ENCODE assay signal across 1 cellular context in the genomic region with DNA sequence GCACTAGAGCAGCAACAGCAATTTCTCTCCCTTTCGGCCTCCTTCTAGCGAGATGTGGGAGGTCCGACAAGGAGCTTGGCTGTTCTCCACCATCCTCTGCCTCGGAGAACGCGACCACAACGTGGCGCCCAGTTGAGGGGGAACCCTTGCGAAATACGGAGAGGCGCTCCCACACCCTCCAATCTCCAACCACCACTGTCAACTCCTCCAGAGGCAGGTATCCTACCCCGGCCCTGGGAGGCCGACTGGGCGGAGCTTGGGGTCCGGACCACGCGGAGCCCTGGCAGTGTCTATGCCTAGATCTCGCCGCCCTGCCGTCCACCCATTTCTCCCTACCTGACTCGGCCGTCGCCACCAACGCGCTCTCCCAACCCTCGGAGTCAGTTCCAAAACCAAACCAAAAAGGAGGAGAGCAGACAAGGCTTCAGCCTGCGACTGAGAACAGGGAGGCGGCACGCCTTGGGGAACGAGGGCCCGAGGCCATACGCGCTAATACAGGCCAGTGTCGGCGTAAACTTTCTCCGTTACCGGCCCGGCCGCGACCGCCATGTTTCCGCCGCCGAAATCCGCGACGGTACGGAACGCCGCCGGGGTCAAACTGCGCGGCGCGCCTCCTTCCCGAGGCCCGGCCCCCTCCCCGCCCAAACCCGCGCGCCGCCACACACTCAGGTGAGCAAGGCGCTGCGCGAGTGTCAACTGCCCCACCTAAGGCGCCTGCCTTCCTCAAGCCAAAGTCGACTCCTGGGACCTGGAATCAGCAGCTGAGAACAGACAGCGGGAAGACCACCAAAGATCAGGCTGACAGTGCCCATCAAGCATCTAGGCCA.
TF ChIP-seq lines count a peak whose summit lies in the region.

A gene with protein sequence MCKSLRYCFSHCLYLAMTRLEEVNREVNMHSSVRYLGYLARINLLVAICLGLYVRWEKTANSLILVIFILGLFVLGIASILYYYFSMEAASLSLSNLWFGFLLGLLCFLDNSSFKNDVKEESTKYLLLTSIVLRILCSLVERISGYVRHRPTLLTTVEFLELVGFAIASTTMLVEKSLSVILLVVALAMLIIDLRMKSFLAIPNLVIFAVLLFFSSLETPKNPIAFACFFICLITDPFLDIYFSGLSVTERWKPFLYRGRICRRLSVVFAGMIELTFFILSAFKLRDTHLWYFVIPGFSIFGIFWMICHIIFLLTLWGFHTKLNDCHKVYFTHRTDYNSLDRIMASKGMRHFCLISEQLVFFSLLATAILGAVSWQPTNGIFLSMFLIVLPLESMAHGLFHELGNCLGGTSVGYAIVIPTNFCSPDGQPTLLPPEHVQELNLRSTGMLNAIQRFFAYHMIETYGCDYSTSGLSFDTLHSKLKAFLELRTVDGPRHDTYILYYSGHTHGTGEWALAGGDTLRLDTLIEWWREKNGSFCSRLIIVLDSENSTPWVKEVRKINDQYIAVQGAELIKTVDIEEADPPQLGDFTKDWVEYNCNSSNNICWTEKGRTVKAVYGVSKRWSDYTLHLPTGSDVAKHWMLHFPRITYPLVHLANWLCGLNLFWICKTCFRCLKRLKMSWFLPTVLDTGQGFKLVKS (minus strand): TSS at position 570 of the 827 bp plus-strand sequence. CDS start 5,568 bp downstream, outside the sequence.

TF ChIP-seq in HepG2, 621 proteins besides CTCF, POLR2A, EP300 and RAD21 (continued from another document and continues in another):
- TF ChIP-seq ZBTB33 (CRISPR knock-in tag; IDR thresholded peaks at IDR 0.05): no peak
- no peak for TF ChIP-seq MIER2 (CRISPR knock-in tag; IDR thresholded peaks at IDR 0.05)
- TF ChIP-seq ZNF619 (CRISPR knock-in tag; IDR thresholded peaks at IDR 0.05): no peak
- TF ChIP-seq STAG1 (CRISPR knock-in tag; IDR thresholded peaks at IDR 0.05): no peak
- no peak for TF ChIP-seq SOX5 (CRISPR knock-in tag; IDR thresholded peaks at IDR 0.05; ENCODE audit: borderline replicate concordance)
- TF ChIP-seq, protein P1, sequence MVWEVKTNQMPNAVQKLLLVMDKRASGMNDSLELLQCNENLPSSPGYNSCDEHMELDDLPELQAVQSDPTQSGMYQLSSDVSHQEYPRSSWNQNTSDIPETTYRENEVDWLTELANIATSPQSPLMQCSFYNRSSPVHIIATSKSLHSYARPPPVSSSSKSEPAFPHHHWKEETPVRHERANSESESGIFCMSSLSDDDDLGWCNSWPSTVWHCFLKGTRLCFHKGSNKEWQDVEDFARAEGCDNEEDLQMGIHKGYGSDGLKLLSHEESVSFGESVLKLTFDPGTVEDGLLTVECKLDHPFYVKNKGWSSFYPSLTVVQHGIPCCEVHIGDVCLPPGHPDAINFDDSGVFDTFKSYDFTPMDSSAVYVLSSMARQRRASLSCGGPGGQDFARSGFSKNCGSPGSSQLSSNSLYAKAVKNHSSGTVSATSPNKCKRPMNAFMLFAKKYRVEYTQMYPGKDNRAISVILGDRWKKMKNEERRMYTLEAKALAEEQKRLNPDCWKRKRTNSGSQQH (CRISPR knock-in tag; IDR thresholded peaks at IDR 0.05; ENCODE audit: low read depth): no peak
- no peak for TF ChIP-seq HOXD1 (CRISPR knock-in tag; IDR thresholded peaks at IDR 0.05)
- no peak for TF ChIP-seq U2AF2 (IDR thresholded peaks at IDR 0.05; ENCODE audit: low read depth, low read length)
- TF ChIP-seq ZNF121 (CRISPR knock-in tag; IDR thresholded peaks at IDR 0.05): no peak
- TF ChIP-seq HNF4A (CRISPR knock-in tag; IDR thresholded peaks at IDR 0.05): no peak
- no peak for TF ChIP-seq CBX1 (IDR thresholded peaks at IDR 0.05; ENCODE audit: low read depth)
- TF ChIP-seq, protein P2, sequence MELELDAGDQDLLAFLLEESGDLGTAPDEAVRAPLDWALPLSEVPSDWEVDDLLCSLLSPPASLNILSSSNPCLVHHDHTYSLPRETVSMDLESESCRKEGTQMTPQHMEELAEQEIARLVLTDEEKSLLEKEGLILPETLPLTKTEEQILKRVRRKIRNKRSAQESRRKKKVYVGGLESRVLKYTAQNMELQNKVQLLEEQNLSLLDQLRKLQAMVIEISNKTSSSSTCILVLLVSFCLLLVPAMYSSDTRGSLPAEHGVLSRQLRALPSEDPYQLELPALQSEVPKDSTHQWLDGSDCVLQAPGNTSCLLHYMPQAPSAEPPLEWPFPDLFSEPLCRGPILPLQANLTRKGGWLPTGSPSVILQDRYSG (CRISPR knock-in tag; IDR thresholded peaks at IDR 0.05): no peak
- TF ChIP-seq PITX1 (CRISPR knock-in tag; IDR thresholded peaks at IDR 0.05): no peak
- TF ChIP-seq TRIM24 (CRISPR knock-in tag; IDR thresholded peaks at IDR 0.05): no peak
- TF ChIP-seq, protein P3, sequence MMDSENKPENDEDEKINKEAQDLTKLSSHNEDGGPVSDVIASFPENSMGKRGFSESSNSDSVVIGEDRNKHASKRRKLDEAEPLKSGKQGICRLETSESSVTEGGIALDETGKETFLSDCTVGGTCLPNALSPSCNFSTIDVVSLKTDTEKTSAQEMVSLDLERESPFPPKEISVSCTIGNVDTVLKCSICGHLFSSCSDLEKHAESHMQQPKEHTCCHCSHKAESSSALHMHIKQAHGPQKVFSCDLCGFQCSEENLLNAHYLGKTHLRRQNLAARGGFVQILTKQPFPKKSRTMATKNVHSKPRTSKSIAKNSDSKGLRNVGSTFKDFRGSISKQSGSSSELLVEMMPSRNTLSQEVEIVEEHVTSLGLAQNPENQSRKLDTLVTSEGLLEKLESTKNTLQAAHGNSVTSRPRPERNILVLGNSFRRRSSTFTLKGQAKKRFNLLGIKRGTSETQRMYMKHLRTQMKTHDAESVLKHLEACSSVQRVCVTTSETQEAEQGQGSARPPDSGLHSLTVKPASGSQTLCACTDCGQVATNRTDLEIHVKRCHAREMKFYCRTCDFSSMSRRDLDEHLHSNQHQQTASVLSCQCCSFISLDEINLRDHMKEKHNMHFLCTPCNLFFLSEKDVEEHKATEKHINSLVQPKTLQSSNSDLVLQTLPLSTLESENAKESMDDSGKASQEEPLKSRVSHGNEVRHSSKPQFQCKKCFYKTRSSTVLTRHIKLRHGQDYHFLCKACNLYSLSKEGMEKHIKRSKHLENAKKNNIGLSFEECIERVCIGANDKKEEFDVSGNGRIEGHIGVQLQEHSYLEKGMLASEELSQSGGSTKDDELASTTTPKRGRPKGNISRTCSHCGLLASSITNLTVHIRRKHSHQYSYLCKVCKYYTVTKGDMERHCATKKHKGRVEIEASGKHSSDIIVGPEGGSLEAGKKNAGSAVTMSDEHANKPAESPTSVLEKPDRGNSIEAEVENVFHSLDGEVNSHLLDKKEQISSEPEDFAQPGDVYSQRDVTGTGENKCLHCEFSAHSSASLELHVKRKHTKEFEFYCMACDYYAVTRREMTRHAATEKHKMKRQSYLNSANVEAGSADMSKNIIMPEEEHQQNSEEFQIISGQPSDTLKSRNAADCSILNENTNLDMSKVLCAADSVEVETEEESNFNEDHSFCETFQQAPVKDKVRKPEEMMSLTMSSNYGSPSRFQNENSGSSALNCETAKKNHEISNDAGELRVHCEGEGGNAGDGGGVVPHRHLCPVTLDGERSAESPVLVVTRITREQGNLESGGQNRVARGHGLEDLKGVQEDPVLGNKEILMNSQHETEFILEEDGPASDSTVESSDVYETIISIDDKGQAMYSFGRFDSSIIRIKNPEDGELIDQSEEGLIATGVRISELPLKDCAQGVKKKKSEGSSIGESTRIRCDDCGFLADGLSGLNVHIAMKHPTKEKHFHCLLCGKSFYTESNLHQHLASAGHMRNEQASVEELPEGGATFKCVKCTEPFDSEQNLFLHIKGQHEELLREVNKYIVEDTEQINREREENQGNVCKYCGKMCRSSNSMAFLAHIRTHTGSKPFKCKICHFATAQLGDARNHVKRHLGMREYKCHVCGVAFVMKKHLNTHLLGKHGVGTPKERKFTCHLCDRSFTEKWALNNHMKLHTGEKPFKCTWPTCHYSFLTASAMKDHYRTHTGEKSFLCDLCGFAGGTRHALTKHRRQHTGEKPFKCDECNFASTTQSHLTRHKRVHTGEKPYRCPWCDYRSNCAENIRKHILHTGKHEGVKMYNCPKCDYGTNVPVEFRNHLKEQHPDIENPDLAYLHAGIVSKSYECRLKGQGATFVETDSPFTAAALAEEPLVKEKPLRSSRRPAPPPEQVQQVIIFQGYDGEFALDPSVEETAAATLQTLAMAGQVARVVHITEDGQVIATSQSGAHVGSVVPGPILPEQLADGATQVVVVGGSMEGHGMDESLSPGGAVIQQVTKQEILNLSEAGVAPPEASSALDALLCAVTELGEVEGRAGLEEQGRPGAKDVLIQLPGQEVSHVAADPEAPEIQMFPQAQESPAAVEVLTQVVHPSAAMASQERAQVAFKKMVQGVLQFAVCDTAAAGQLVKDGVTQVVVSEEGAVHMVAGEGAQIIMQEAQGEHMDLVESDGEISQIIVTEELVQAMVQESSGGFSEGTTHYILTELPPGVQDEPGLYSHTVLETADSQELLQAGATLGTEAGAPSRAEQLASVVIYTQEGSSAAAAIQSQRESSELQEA (CRISPR knock-in tag; IDR thresholded peaks at IDR 0.05; ENCODE audit: not compliant biosample characterization): no peak
- no peak for TF ChIP-seq DBP (CRISPR knock-in tag; IDR thresholded peaks at IDR 0.05; ENCODE audit: not compliant biosample characterization)
- no peak for TF ChIP-seq ZNF549 (CRISPR knock-in tag; IDR thresholded peaks at IDR 0.05)
- TF ChIP-seq ZNF747 (CRISPR knock-in tag; IDR thresholded peaks at IDR 0.05; ENCODE audit: borderline replicate concordance): no peak
- no peak for TF ChIP-seq ZBTB26 (CRISPR knock-in tag; IDR thresholded peaks at IDR 0.05; ENCODE audit: borderline replicate concordance)
- TF ChIP-seq ZNF234 (CRISPR knock-in tag; conservative IDR thresholded peaks at IDR 0.05): 0 out of 2 replicates have a peak, but pooled peaks have one; percentile 41
- no peak for TF ChIP-seq CSRNP2 (CRISPR knock-in tag; conservative IDR thresholded peaks at IDR 0.05; ENCODE audit: low read depth)
- no peak for TF ChIP-seq TSC22D2 (CRISPR knock-in tag; IDR thresholded peaks at IDR 0.05; ENCODE audit: borderline replicate concordance)
- TF ChIP-seq SRF (IDR thresholded peaks at IDR 0.05; ENCODE audit: low read depth, low read length): no peak
- no peak; the same call in 1 of the 2 replicates for TF ChIP-seq KDM3A (CRISPR knock-in tag; IDR thresholded peaks at IDR 0.05; ENCODE audit: low read depth)
- peak; percentile 71 for TF ChIP-seq POLR2G (IDR thresholded peaks at IDR 0.05; ENCODE audit: low read depth, low read length)
- peak; percentile 80 for TF ChIP-seq BORCS8-MEF2B (CRISPR knock-in tag; IDR thresholded peaks at IDR 0.05)
- no peak for TF ChIP-seq ISX (CRISPR knock-in tag; conservative IDR thresholded peaks at IDR 0.05)
- no peak for TF ChIP-seq ZFP82 (CRISPR knock-in tag; IDR thresholded peaks at IDR 0.05; ENCODE audit: borderline replicate concordance)
- TF ChIP-seq, protein P4, sequence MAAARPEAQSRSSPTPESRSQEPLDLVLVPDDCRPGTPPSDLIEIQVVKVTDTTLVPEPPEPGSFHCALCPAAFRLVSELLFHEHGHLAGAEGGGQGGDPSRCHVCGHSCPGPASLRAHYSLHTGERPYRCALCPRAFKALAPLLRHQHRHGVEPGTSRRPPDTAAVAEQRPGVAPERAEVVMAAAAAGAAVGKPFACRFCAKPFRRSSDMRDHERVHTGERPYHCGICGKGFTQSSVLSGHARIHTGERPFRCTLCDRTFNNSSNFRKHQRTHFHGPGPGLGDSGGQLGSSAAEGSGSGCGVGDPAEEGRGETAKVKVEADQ (CRISPR knock-in tag; IDR thresholded peaks at IDR 0.05; ENCODE audit: borderline replicate concordance): peak; percentile 29; the same call in 1 of the 2 replicates
- TF ChIP-seq ARID2 (CRISPR knock-in tag; IDR thresholded peaks at IDR 0.05; ENCODE audit: borderline replicate concordance): 0 out of 2 replicates have a peak, but pooled peaks have one; percentile 31
- TF ChIP-seq ZGPAT (CRISPR knock-in tag; IDR thresholded peaks at IDR 0.05): peak; percentile 79
